17 cellular contexts compared by ENCODE assay signal in genomic region chr5:142830241-142831018, GRCh38.
DNase-seq lines count a peak whose midpoint lies in the region; ATAC-seq, FAIRE-seq and TF ChIP-seq lines count a peak whose summit lies in the region.
"Had no signal": no experiment of that assay in that cellular context is flagged by ENCODE, and none has a peak within 500 bp of the region (broad histone marks: within the 10 kb centered on the region; RNA-seq: fewer than 3 reads in every experiment).

No MANE protein-coding gene starts in this region.

- H3K4me1 Mint-ChIP-seq in effector memory CD8-positive, alpha-beta T cell (ENCODE audit: low read depth in 2 of 2), result peaks cover 72 to 86% of the 10 kb centered on the region in 2 donors

- H3K9me3 Mint-ChIP-seq in effector memory CD8-positive, alpha-beta T cell, result no peaks in the 10 kb centered on the region
- H3K9me3 Mint-ChIP-seq: immature natural killer cell had no signal

- no peak for TF ChIP-seq CTCF in A549 (IDR thresholded peaks at IDR 0.05)

- H3K27ac Mint-ChIP-seq in effector memory CD8-positive, alpha-beta T cell, result no peak overlapping the region
- H3K27ac Mint-ChIP-seq: immature natural killer cell, progenitor cell of endocrine pancreas had no signal

- peak overlapping the region; percentile 78 for H3K4me2 ChIP-seq in A549

- WGBS in A549 (ENCODE audit: missing lambda C conversion rate), result 23% methylated on average over 8 of the region's 8 CpGs

- peak in 1 of 2 experiments; percentile 71 for DNase-seq in A549 (ENCODE audit: low read depth in 1 of 2, low spot score in 1 of 2)
- DNase-seq in HCEC 1CT, result peak; percentile 74
- peak; percentile 48 for DNase-seq in amniotic epithelial cell (ENCODE audit: low read depth)
- DNase-seq in kidney glomerular epithelial cell (lab: John Stamatoyannopoulos, UW), result peak; percentile 44
- DNase-seq in NCI-H446 (lab: John Stamatoyannopoulos, UW), result no peak
- DNase-seq in effector memory CD8-positive, alpha-beta T cell, result no peak
- no peak for DNase-seq in AG20443 (ENCODE audit: low spot score)
- DNase-seq: activated gamma-delta T cell; BE2C; immature natural killer cell; NCI-H1105; NCI-H526 treated with DMSO at 0.1 percent for 48 hours; stimulated activated CD4-positive, alpha-beta T cell treated with anti-CD3 and anti-CD28 coated beads, Interleukin-1b, Interleukin-23, amount 100 ng/mL, for 48 hours had no signal

- no peak overlapping the region for H3K4me3 Mint-ChIP-seq in effector memory CD8-positive, alpha-beta T cell

- peaks cover 94% of the 10 kb centered on the region for H3K4me1 ChIP-seq in A549

- CTCF ChIA-PET in A549 (lab: Yijun Ruan, JAX), result interaction anchor here (0.6 to 2.5 kb wide), 9 partner anchors 9 to 113 kb away, joined by 3 to 9 read pairs (median 4); partner anchors contain the start of gene ARHGAP26

- FAIRE-seq in A549 (lab: Jason Lieb, UNC), result peak; percentile 81
- FAIRE-seq: GM18507 had no signal

- POLR2A ChIA-PET in A549 (lab: Yijun Ruan, JAX), result interaction anchor here (0.9 to 1.0 kb wide), 3 partner anchors 9 to 60 kb away, joined by 3 read pairs; partner anchors contain the start of gene ARHGAP26

- no peak for TF ChIP-seq EP300 in A549 (IDR thresholded peaks at IDR 0.05)

- H3K27me3 Mint-ChIP-seq in effector memory CD8-positive, alpha-beta T cell, result no peaks in the 10 kb centered on the region
- H3K27me3 Mint-ChIP-seq: progenitor cell of endocrine pancreas had no signal

- H3K9me3 ChIP-seq in A549, result no peaks in the 10 kb centered on the region
- H3K9me3 ChIP-seq: BE2C had no signal

- ATAC-seq in A549 (peak; percentile 58 to 78; a peak in 4 of 6 replicates), GM18867 (IDR thresholded peaks at IDR 0.05; ENCODE audit: unreplicated experiment) (no peak)
- ATAC-seq in effector memory CD8-positive, alpha-beta T cell (replicated peaks), result no peak

- H3K27ac ChIP-seq in A549, result peak overlapping the region; percentile 67 to 78
- H3K27ac ChIP-seq: RWPE1 had no signal

- TF ChIP-seq POLR2A in A549 (IDR thresholded peaks at IDR 0.05; ENCODE audit: low read length), result no peak

- peak overlapping the region; percentile 7; the same call in 1 of the 3 replicates for H3K4me3 ChIP-seq in A549

- no peak for TF ChIP-seq RAD21 in A549 (conservative IDR thresholded peaks at IDR 0.05 in 1 of 2, IDR thresholded peaks at IDR 0.05 in 1 of 2)

- peaks cover 4% of the 10 kb centered on the region for H3K36me3 Mint-ChIP-seq in effector memory CD8-positive, alpha-beta T cell (ENCODE audit: insufficient read depth)

TF ChIP-seq in A549, 52 proteins besides CTCF, POLR2A, EP300 and RAD21:
- TF ChIP-seq ESRRA (IDR thresholded peaks at IDR 0.05; ENCODE audit: borderline replicate concordance, low read length), result no peak
- TF ChIP-seq FOXS1 (CRISPR knock-in tag; IDR thresholded peaks at IDR 0.05), result no peak
- no peak for TF ChIP-seq FOSL2 (IDR thresholded peaks at IDR 0.05)
- peak; percentile 76 for TF ChIP-seq FOSL2 (CRISPR knock-in tag; IDR thresholded peaks at IDR 0.05)
- TF ChIP-seq MAFK (IDR thresholded peaks at IDR 0.05; ENCODE audit: partially characterized antibody), result peak; percentile 12
- no peak for TF ChIP-seq CHD4 (IDR thresholded peaks at IDR 0.05; ENCODE audit: borderline replicate concordance)
TF ChIP-seq in A549: peak in this region for 2.

Comparison
In these comparisons a context has a peak if more than half of its experiments do, and no peak if none do; other contexts are left out.
1. ATAC-seq: peak in A549 (2 of 2); none in GM18867 (single experiment) and effector memory CD8-positive, alpha-beta T cell (single experiment).
2. DNase-seq: peak in HCEC 1CT (single experiment), amniotic epithelial cell (single experiment) and kidney glomerular epithelial cell (single experiment); none in NCI-H446 (0 of 2), effector memory CD8-positive, alpha-beta T cell (0 of 3) and AG20443 (single experiment).